Comparison of ENCODE assay signal across 19 cellular contexts in the genomic region with DNA sequence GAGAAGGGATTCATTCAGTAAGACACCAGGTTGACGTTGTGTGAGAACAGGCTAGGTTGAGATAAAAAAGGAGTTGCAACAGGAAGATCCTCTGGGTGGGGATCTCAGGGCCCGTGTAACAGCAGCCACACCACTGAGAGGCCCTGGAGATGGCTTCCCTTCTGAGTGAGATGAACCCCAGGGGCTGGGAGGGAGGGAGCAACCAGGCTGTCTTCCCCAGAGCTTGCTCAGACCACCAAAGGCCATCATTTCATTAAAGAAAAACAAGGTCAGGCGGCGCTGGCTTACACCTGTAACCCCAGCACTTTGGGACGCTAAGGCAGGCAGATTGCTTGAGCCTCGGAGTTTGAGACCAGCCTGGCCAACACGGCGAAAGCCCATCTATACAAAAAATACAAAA.
DNase-seq lines count a peak whose midpoint lies in the region; ATAC-seq and TF ChIP-seq lines count a peak whose summit lies in the region.
"Had no signal": no experiment of that assay in that cellular context is flagged by ENCODE, and none has a peak within 500 bp of the region (broad histone marks: within the 10 kb centered on the region; RNA-seq: fewer than 3 reads in every experiment).

No MANE protein-coding gene starts in this region.

- H3K36me3 ChIP-seq in stomach, result peaks cover 12 to 28% (median 19%) of the 10 kb centered on the region in 4 donors
- H3K36me3 ChIP-seq in CD4-positive, alpha-beta memory T cell (ENCODE audit: insufficient read depth, low read length), result peaks cover 3% of the 10 kb centered on the region

- H3K9me3 ChIP-seq in right cardiac atrium (ENCODE audit: control insufficient read depth, low read length) (no peaks in the 10 kb centered on the region), stomach (peaks cover 0 to 10% (median 0%) of the 10 kb centered on the region in 4 donors)
- no peaks in the 10 kb centered on the region for H3K9me3 ChIP-seq in CD4-positive, alpha-beta memory T cell (ENCODE audit: control insufficient read depth in 1 of 2, low read length in 2 of 2)
- H3K9me3 ChIP-seq: BLaER1 had no signal

- H3K4me3 Mint-ChIP-seq in CD4-positive, alpha-beta memory T cell, result no peak overlapping the region
- H3K4me3 Mint-ChIP-seq: CD8-positive, alpha-beta memory T cell had no signal

- intact Hi-C loops in Right ventricle myocardium superior (cut with DNase I), result no loop called here
- intact Hi-C loops in left cardiac atrium (cut with DNase I), result no loop called here
- intact Hi-C loops in right cardiac atrium (cut with DNase I), result no loop called here
- intact Hi-C loops in stomach (cut with DNase I; ENCODE audit: low total_unique reads), result no loop called here
- intact Hi-C loops in CD4-positive, alpha-beta memory T cell (cut with micrococcal nuclease), result no loop called here

- POLR2A ChIA-PET in CD4-positive, alpha-beta memory T cell (lab: Charles Lee; ENCODE audit: partially characterized antibody), result no interaction called here

- no peak for TF ChIP-seq EP300 in stomach (IDR thresholded peaks at IDR 0.05)

- H3K27ac Mint-ChIP-seq in CD4-positive, alpha-beta memory T cell, result peak overlapping the region in 2 of 7 donors; percentile 24 to 40
- H3K27ac Mint-ChIP-seq: CD8-positive, alpha-beta memory T cell had no signal

- TF ChIP-seq CTCF in stomach (IDR thresholded peaks at IDR 0.05), result no peak

- peaks cover 0 to 3% (median 1%) of the 10 kb centered on the region in 4 donors for H3K4me1 Mint-ChIP-seq in CD4-positive, alpha-beta memory T cell
- H3K4me1 Mint-ChIP-seq: CD8-positive, alpha-beta memory T cell had no signal

- no peak for DNase-seq in Right ventricle myocardium superior
- no peak for DNase-seq in left cardiac atrium
- DNase-seq in right cardiac atrium, result no peak
- DNase-seq in stomach, result no peak
- no peak for DNase-seq in CD4-positive, alpha-beta memory T cell
- no peak for DNase-seq in cerebellar nuclear complex (lab: John Stamatoyannopoulos, UW)
- DNase-seq: CD8-positive, alpha-beta memory T cell; GDM1; GOT3; NCI-H1092; NCI-H2107; NCI-H2227 treated with DMSO at 0.1 percent for 48 hours; NCI-H524 treated with DMSO at 0.1 percent for 48 hours; SHP77 treated with DMSO at 0.1 percent for 48 hours had no signal

- H3K27me3 ChIP-seq in right cardiac atrium (ENCODE audit: control insufficient read depth, insufficient read depth) (no peaks in the 10 kb centered on the region), stomach (peaks cover 0 to under 1% (median under 1%) of the 10 kb centered on the region in 3 donors)
- H3K27me3 ChIP-seq in CD4-positive, alpha-beta memory T cell (ENCODE audit: insufficient read depth, low read length), result no peaks in the 10 kb centered on the region
- H3K27me3 ChIP-seq: BLaER1 had no signal

- H3K9me3 Mint-ChIP-seq in CD4-positive, alpha-beta memory T cell, result peaks cover 0 to 8% (median 4%) of the 10 kb centered on the region in 8 donors

- CTCF ChIA-PET in CD4-positive, alpha-beta memory T cell (lab: Charles Lee; ENCODE audit: partially characterized antibody), result no interaction called here

- no peak for TF ChIP-seq POLR2A in stomach (IDR thresholded peaks at IDR 0.05)

- H3K4me3 ChIP-seq in right cardiac atrium (ENCODE audit: low read length) (no peak overlapping the region), stomach (no peak overlapping the region)
- H3K4me3 ChIP-seq in CD4-positive, alpha-beta memory T cell (ENCODE audit: low read length in 2 of 2), result no peak overlapping the region
- H3K4me3 ChIP-seq: BLaER1 had no signal

- ATAC-seq in Right ventricle myocardium superior (ENCODE audit: poor library complexity) (peak; percentile 6), left cardiac atrium (no peak), right cardiac atrium (peak in 1 of 2 donors; percentile 8), HG02623 (IDR thresholded peaks at IDR 0.05; ENCODE audit: unreplicated experiment) (no peak), GM18870 (IDR thresholded peaks at IDR 0.05; ENCODE audit: unreplicated experiment) (no peak)
- ATAC-seq: Panc1 had no signal

- 81% methylated on average over 8 of the region's 8 CpGs for WGBS in right cardiac atrium
- WGBS in stomach, 5 donors, result 70 to 78% (median 72%) methylated on average over 8 of the region's 8 CpGs

- H3K4me1 ChIP-seq in right cardiac atrium (ENCODE audit: control insufficient read depth, insufficient read depth, low read length), result peaks cover 3% of the 10 kb centered on the region
- peaks cover 0 to 50% (median 16%) of the 10 kb centered on the region in 4 donors for H3K4me1 ChIP-seq in stomach
- no peaks in the 10 kb centered on the region for H3K4me1 ChIP-seq in CD4-positive, alpha-beta memory T cell (ENCODE audit: insufficient read depth, low read length)

- H3K27ac ChIP-seq in right cardiac atrium (ENCODE audit: low read length), result peak overlapping the region; percentile 31
- H3K27ac ChIP-seq in stomach, result peak overlapping the region in 3 of 5 donors; percentile 41 to 86 (median 53)
- H3K27ac ChIP-seq in CD4-positive, alpha-beta memory T cell (ENCODE audit: low read depth, low read length), result no peak overlapping the region
- H3K27ac ChIP-seq: BLaER1, KMS-11 had no signal

- H3K36me3 Mint-ChIP-seq in CD4-positive, alpha-beta memory T cell, result peaks cover 23 to 26% of the 10 kb centered on the region in 2 donors

- H3K27me3 Mint-ChIP-seq in CD4-positive, alpha-beta memory T cell, result peaks cover 4 to 5% of the 10 kb centered on the region in 2 donors
